12 cellular contexts compared by ENCODE assay signal in the genomic region with DNA sequence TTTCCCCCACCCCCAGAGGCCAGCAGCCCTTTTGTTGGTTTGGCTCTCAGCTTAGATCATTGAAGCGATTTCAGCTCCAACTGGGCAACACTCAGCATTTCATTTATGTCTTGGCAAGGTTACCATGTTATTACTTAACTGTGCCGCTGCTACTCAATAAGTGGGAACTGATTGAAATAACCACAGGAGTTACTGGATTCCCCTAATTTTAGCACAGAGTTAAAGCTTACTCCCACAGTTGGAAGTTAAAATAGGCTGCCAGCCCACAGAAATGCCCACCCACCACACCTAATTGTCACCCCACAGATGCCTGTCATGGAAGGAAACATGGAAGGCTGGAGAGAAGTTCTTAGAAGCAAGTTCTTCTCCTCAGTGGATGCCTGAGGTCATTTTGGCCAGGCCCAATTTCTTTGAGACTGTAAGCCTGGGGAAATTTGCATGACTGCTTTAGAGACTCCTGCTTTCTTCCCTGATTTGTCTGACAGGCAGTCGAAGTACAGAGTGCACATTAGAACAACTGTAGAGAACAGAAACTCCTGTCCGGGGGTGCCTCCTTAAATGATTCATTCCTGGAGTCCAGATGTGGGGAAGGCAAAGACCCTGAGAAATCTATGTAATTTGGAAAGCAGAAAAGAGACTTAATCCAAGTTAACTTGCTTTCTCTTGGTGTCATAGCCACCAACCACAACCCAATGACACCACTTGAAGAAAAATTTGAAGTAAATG.
A peak's percentile ranks its signal among the peaks of the same experiment; 100 is the strongest.
DNase-seq lines count a peak whose midpoint lies in the region; ATAC-seq and TF ChIP-seq lines count a peak whose summit lies in the region.
"Had no signal": no experiment of that assay in that cellular context is flagged by ENCODE, and none has a peak within 500 bp of the region (broad histone marks: within the 10 kb centered on the region; RNA-seq: fewer than 3 reads in every experiment).

No MANE protein-coding gene starts in this region.

- TF ChIP-seq CTCF in ascending aorta (IDR thresholded peaks at IDR 0.05) (no peak), vagina (IDR thresholded peaks at IDR 0.05) (no peak)

- peak; percentile 74 for ATAC-seq in GM18502 (IDR thresholded peaks at IDR 0.05; ENCODE audit: poor library complexity, unreplicated experiment)
- peak; percentile 80 for ATAC-seq in GM21360 (IDR thresholded peaks at IDR 0.05; ENCODE audit: unreplicated experiment)
- peak; percentile 79 for ATAC-seq in HG03039 (IDR thresholded peaks at IDR 0.05; ENCODE audit: unreplicated experiment)
- ATAC-seq: HepG2; naive thymus-derived CD4-positive, alpha-beta T cell had no signal

- H3K27ac ChIP-seq in ascending aorta = no peak overlapping the region
- no peak overlapping the region for H3K27ac ChIP-seq in vagina

- intact Hi-C loops in ascending aorta (cut with DNase I) = no loop called here
- intact Hi-C loops in vagina (cut with DNase I) = no loop called here

- no peaks in the 10 kb centered on the region for H3K27me3 ChIP-seq in ascending aorta
- no peaks in the 10 kb centered on the region for H3K27me3 ChIP-seq in vagina

- no peak for TF ChIP-seq POLR2A in vagina (IDR thresholded peaks at IDR 0.05)

- H3K4me3 ChIP-seq in ascending aorta (no peak overlapping the region), vagina (no peak overlapping the region)

- no peaks in the 10 kb centered on the region for H3K9me3 ChIP-seq in ascending aorta
- H3K9me3 ChIP-seq in vagina = no peaks in the 10 kb centered on the region

- DNase-seq in cerebellum (ENCODE audit: low spot score) (peak; percentile 29), NAMALWA (ENCODE audit: low spot score) (no peak), ascending aorta (ENCODE audit: low spot score in 2 of 2) (no peak), vagina (ENCODE audit: extremely low spot score in 2 of 2) (no peak), mesenteric fat pad (ENCODE audit: low spot score) (no peak)
- DNase-seq: activated T-cell treated with anti-CD3 and anti-CD28 coated beads, Interleukin-2, amount 50 U/mL, for 24 hours; naive thymus-derived CD4-positive, alpha-beta T cell; NCI-H524 treated with DMSO at 0.1 percent for 48 hours had no signal

- H3K4me1 ChIP-seq in ascending aorta (no peaks in the 10 kb centered on the region), vagina (no peaks in the 10 kb centered on the region)

- H3K36me3 ChIP-seq in ascending aorta = no peaks in the 10 kb centered on the region
- no peaks in the 10 kb centered on the region for H3K36me3 ChIP-seq in vagina
